ENCODE assay signal across 14 cellular contexts in genomic region chr10:50286996-50287803, GRCh38.
"Had no signal": no experiment of that assay in that cellular context is flagged by ENCODE, and none has a peak within 500 bp of the region (broad histone marks: within the 10 kb centered on the region; RNA-seq: fewer than 3 reads in every experiment).

No MANE protein-coding gene starts in this region.

- H3K4me3 ChIP-seq: ascending aorta, coronary artery, esophagus squamous epithelium, lung, upper lobe of left lung had no signal

- H3K36me3 ChIP-seq: ascending aorta, esophagus squamous epithelium, upper lobe of left lung had no signal

- H3K27ac ChIP-seq: ascending aorta, coronary artery, esophagus squamous epithelium, upper lobe of left lung had no signal

- H3K4me1 ChIP-seq: ascending aorta, upper lobe of left lung had no signal

- H3K9me3 ChIP-seq: ascending aorta, esophagus squamous epithelium, upper lobe of left lung had no signal

- ATAC-seq: naive thymus-derived CD8-positive, alpha-beta T cell; stimulated activated naive CD8-positive, alpha-beta T cell treated with anti-CD3 and anti-CD28 coated beads, Interleukin-15, Interleukin-2, amounts not matched to agents 100 U/mL and 50 U/mL, for 24 hours had no signal

- DNase-seq: activated CD4-positive, alpha-beta memory T cell treated with anti-CD3 and anti-CD28 coated beads for 36 hours; activated CD4-positive, alpha-beta T cell treated with anti-CD3 and anti-CD28 coated beads for 48 hours; activated naive CD4-positive, alpha-beta T cell treated with anti-CD3 and anti-CD28 coated beads, Interleukin-2, amount 50 U/mL, for 16 hours; activated T-cell treated with anti-CD3 and anti-CD28 coated beads, Interleukin-2, amount 50 U/mL, for 48 hours; esophagus squamous epithelium; kidney; naive thymus-derived CD8-positive, alpha-beta T cell; stimulated activated CD4-positive, alpha-beta T cell treated with anti-CD3 and anti-CD28 coated beads, Interleukin-12 subunit alpha, Interleukin-12 subunit beta, amount 100 ng/mL, for 4 hours; stimulated activated CD4-positive, alpha-beta T cell treated with anti-CD3 and anti-CD28 coated beads, Interleukin-4, amount 100 ng/mL, for 4 hours; stimulated activated naive CD8-positive, alpha-beta T cell treated with anti-CD3 and anti-CD28 coated beads, Interleukin-15, Interleukin-2, amounts not matched to agents 100 U/mL and 50 U/mL, for 24 hours; upper lobe of left lung had no signal

- H3K27me3 ChIP-seq: ascending aorta, esophagus squamous epithelium, upper lobe of left lung had no signal
